In the genomic region with DNA sequence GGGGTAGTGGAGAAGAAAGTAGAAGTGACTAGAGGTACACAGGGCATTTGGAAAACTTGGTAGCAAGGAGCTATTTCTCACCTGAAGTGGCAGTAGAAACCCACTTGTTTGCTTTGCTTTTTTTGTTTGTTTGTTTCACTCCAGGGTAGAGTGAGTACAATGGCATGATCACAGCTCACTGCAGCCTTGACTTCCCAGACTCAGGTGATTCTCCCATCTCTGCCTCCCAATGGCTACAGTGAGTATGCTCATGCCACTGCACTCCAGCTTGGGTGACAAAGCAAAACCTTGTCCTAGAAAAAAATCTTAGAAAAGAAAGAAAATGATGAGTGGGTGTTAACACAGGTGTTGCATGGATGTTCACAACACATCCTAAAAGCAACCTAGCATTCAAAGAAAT, we compare ENCODE assay signal across 24 cellular contexts. TPM values are rescaled to one million over a fixed set of nuclear protein-coding genes. Genes with fewer than 3 reads are reported as not detected.
DNase-seq lines count a peak whose midpoint lies in the region; ATAC-seq, FAIRE-seq and TF ChIP-seq lines count a peak whose summit lies in the region.
"Had no signal": no experiment of that assay in that cellular context is flagged by ENCODE, and none has a peak within 500 bp of the region (broad histone marks: within the 10 kb centered on the region; RNA-seq: fewer than 3 reads in every experiment).

No MANE protein-coding gene starts in this region.

- H3K18ac ChIP-seq in H1 (ENCODE audit: extremely low read depth, low read length): peak overlapping the region; percentile 13

- no peak overlapping the region for H4K5ac ChIP-seq in H1 (ENCODE audit: insufficient read length, low read depth, low read length)

- no peak overlapping the region for H3K27ac Mint-ChIP-seq in GM23338
- H3K27ac Mint-ChIP-seq: CD4-positive, alpha-beta memory T cell had no signal

- H3K79me2 ChIP-seq in GM23338 (replicated peaks; ENCODE audit: insufficient read depth): no peaks in the 10 kb centered on the region
- no peaks in the 10 kb centered on the region for H3K79me2 ChIP-seq in H1 (ENCODE audit: control insufficient read depth in 1 of 2, insufficient read depth in 2 of 2, low read length in 2 of 2)

- H4K91ac ChIP-seq in H1 (replicated peaks; ENCODE audit: insufficient read length, low read length): no peak overlapping the region

- peaks cover 10% of the 10 kb centered on the region; the same call in 2 of the 3 replicates for H3K4me1 Mint-ChIP-seq in GM23338
- H3K4me1 Mint-ChIP-seq: CD14-positive monocyte; CD4-positive, alpha-beta memory T cell; IgD-negative memory B cell had no signal

- H3K4me3 ChIP-seq in GM23338 (no peak overlapping the region), H1 (ENCODE audit: extremely low read depth in 1 of 4, insufficient read depth in 2 of 4, low read depth in 3 of 4, low read length in 4 of 4) (no peak overlapping the region)
- H3K4me3 ChIP-seq: A549, BLaER1, HAP-1 had no signal

- H3K4me2 ChIP-seq in GM23338 (no peak overlapping the region), H1 (ENCODE audit: insufficient read depth in 1 of 2, low read depth in 2 of 2, low read length in 2 of 2) (no peak overlapping the region)
- H3K4me2 ChIP-seq: A549, BLaER1 had no signal

- H3K79me1 ChIP-seq in H1 (ENCODE audit: low read depth, low read length): no peaks in the 10 kb centered on the region

- H3K36me3 ChIP-seq in GM23338 (ENCODE audit: insufficient read depth) (no peaks in the 10 kb centered on the region), H1 (ENCODE audit: control insufficient read depth in 2 of 4, insufficient read depth in 4 of 4, low read length in 3 of 4) (no peaks in the 10 kb centered on the region)
- H3K36me3 ChIP-seq: BLaER1, HAP-1 had no signal

- H3K56ac ChIP-seq in H1 (replicated peaks; ENCODE audit: insufficient read length, low read depth, low read length): no peak overlapping the region

- H4K8ac ChIP-seq in H1 (ENCODE audit: extremely low read depth, insufficient read depth, low read length): no peak overlapping the region

- H3K9me2 ChIP-seq in GM23338 (ENCODE audit: insufficient read depth): peaks cover 13% of the 10 kb centered on the region

- no peak for TF ChIP-seq POLR2A in H1 (IDR thresholded peaks at IDR 0.05; ENCODE audit: control extremely low read depth in 1 of 2, low read depth in 2 of 2, low read length in 2 of 2)

- no peak overlapping the region for H3K4me3 Mint-ChIP-seq in GM23338
- H3K4me3 Mint-ChIP-seq: CD14-positive monocyte; CD4-positive, alpha-beta memory T cell; IgD-negative memory B cell had no signal

- 0 out of 2 replicates have a peak overlapping the region, but pooled peaks have one; percentile 86 for H2BK20ac ChIP-seq in H1 (ENCODE audit: low read length)

- H3F3A ChIP-seq in GM23338 (replicated peaks; ENCODE audit: low read depth): no peaks in the 10 kb centered on the region

- TF ChIP-seq EP300 in H1 (IDR thresholded peaks at IDR 0.05; ENCODE audit: borderline replicate concordance in 1 of 2, low read depth in 2 of 2, low read length in 2 of 2): no peak

- H3K23ac ChIP-seq in H1 (ENCODE audit: insufficient read length): no peak overlapping the region

- H3K9ac ChIP-seq in H1 (replicated peaks in 1 of 4; ENCODE audit: extremely low read depth in 1 of 4, low read depth in 3 of 4, low read length in 3 of 4): no peak overlapping the region
- H3K9ac ChIP-seq: BLaER1 had no signal

- CTCF ChIA-PET in H1 (lab: Charles Lee; ENCODE audit: partially characterized antibody): interaction anchor here (0.8 to 2.5 kb wide), 8 partner anchors 9 to 230 kb away, joined by 3 to 13 read pairs (median 4); a partner anchor contains a TSS

- peak; percentile 7 for FAIRE-seq in H1 (lab: Jason Lieb, UNC)
- FAIRE-seq: A549, GM12892, GM18507 had no signal

- DNase-seq in DMS53 (lab: John Stamatoyannopoulos, UW): peak; percentile 36
- DNase-seq in DMS53 treated with DMSO at 0.1 percent for 48 hours (lab: John Stamatoyannopoulos, UW; ENCODE audit: unreplicated experiment): no peak
- DNase-seq in GM23338 (ENCODE audit: low spot score): peak; percentile 4
- DNase-seq in NCI-H69 (lab: John Stamatoyannopoulos, UW): peak; percentile 47
- no peak for DNase-seq in H1 (ENCODE audit: low read depth in 1 of 2, low spot score in 2 of 2)
- no peak for DNase-seq in HK-2 (ENCODE audit: unreplicated experiment)
- no peak for DNase-seq in NCI-H1436 (lab: John Stamatoyannopoulos, UW)
- no peak for DNase-seq in COLO829 (ENCODE audit: low spot score)
- DNase-seq: CD4-positive, alpha-beta memory T cell; DMS 273 treated with DMSO at 0.1 percent for 48 hours; DMS79; GDM1; GOT3; KG1 had no signal

- H2BK15ac ChIP-seq in H1 (ENCODE audit: low read length): no peak overlapping the region

- H3K27ac ChIP-seq in GM23338 (ENCODE audit: low read depth) (no peak overlapping the region), H1 (ENCODE audit: low read depth, low read length) (no peak overlapping the region)
- H3K27ac ChIP-seq: 22Rv1, A549, BLaER1, HL-60 had no signal

- no peaks in the 10 kb centered on the region for H3K9me3 ChIP-seq in H1 (ENCODE audit: insufficient read depth in 2 of 2, low read depth in 1 of 2, low read length in 1 of 2)
- H3K9me3 ChIP-seq: A549, BLaER1, HAP-1 had no signal

- no peaks in the 10 kb centered on the region for H3K36me3 Mint-ChIP-seq in GM23338 (ENCODE audit: low read depth)
- H3K36me3 Mint-ChIP-seq: CD14-positive monocyte; CD4-positive, alpha-beta memory T cell; IgD-negative memory B cell had no signal

- H4K20me1 ChIP-seq in GM23338 (replicated peaks; ENCODE audit: insufficient read depth) (no peaks in the 10 kb centered on the region), H1 (replicated peaks in 1 of 2; ENCODE audit: control insufficient read depth in 1 of 2, insufficient read depth in 2 of 2, low read length in 2 of 2) (peaks cover 0 to 3% of the 10 kb centered on the region in 2 experiments)
- H4K20me1 ChIP-seq: BLaER1 had no signal

- peaks cover 8% of the 10 kb centered on the region; the same call in 1 of the 2 replicates for H3K4me1 ChIP-seq in GM23338 (ENCODE audit: insufficient read depth)
- H3K4me1 ChIP-seq in H1 (replicated peaks in 1 of 4; ENCODE audit: control insufficient read depth in 3 of 4, insufficient read depth in 4 of 4, low read length in 3 of 4): peaks cover 0 to 10% (median 8%) of the 10 kb centered on the region in 4 experiments; a peak in 5 of 7 replicates
- H3K4me1 ChIP-seq: A549, BLaER1, HAP-1 had no signal

- no peaks in the 10 kb centered on the region for H3K9me3 Mint-ChIP-seq in GM23338

- peak overlapping the region; percentile 94 for H2BK12ac ChIP-seq in H1 (ENCODE audit: low read depth, low read length)

- POLR2A ChIA-PET in H1 (lab: Charles Lee; ENCODE audit: partially characterized antibody): no interaction called here

- no peak overlapping the region for H3K4ac ChIP-seq in H1 (replicated peaks; ENCODE audit: insufficient read length, low read depth, low read length)

- peak overlapping the region; percentile 85; the same call in 1 of the 2 replicates for H2BK5ac ChIP-seq in H1 (ENCODE audit: low read depth, low read length)

- H3K27me3 Mint-ChIP-seq in GM23338 (ENCODE audit: insufficient read depth, low read depth, poor library complexity): no peaks in the 10 kb centered on the region

- H3K23me2 ChIP-seq in H1 (ENCODE audit: low read depth, low read length): peaks cover 8% of the 10 kb centered on the region; the same call in 1 of the 2 replicates

- peak; percentile 6 to 11; a peak in 2 of 4 replicates for TF ChIP-seq RAD21 in H1 (IDR thresholded peaks at IDR 0.05 in 1 of 2, conservative IDR thresholded peaks at IDR 0.05 in 1 of 2; ENCODE audit: low read depth in 2 of 2, low read length in 2 of 2)

- no peak overlapping the region for H3K14ac ChIP-seq in H1 (ENCODE audit: insufficient read length)

- TF ChIP-seq CTCF in GM23338 (conservative IDR thresholded peaks at IDR 0.05; ENCODE audit: low read depth in 2 of 2) (no peak; a peak in 1 of 4 replicates), H1 (IDR thresholded peaks at IDR 0.05; ENCODE audit: control extremely low read depth in 1 of 3, insufficient read depth in 1 of 3, low read depth in 1 of 3, low read length in 3 of 3) (no peak)

- peak; percentile 76 for ATAC-seq in GM23338
- ATAC-seq: A549 had no signal

- no peaks in the 10 kb centered on the region for H3K27me3 ChIP-seq in GM23338 (ENCODE audit: insufficient read depth)
- H3K27me3 ChIP-seq in H1 (replicated peaks in 1 of 4; ENCODE audit: control insufficient read depth in 3 of 4, extremely low read depth in 1 of 4, insufficient read depth in 3 of 4, low read length in 3 of 4): no peaks in the 10 kb centered on the region
- H3K27me3 ChIP-seq: BLaER1 had no signal

- no peak overlapping the region for H2BK120ac ChIP-seq in H1 (replicated peaks; ENCODE audit: low read depth, low read length)

- H2AFZ ChIP-seq in GM23338 (peak overlapping the region; percentile 82), H1 (ENCODE audit: low read length) (no peak overlapping the region)

- H2AK5ac ChIP-seq in H1 (ENCODE audit: low read depth, low read length): no peak overlapping the region

TF ChIP-seq in GM23338, 12 proteins besides CTCF, POLR2A, EP300 and RAD21:
- TF ChIP-seq ZNF331 (CRISPR knock-in tag; IDR thresholded peaks at IDR 0.05; ENCODE audit: low read depth) (no peak), JUNB (IDR thresholded peaks at IDR 0.05; ENCODE audit: unreplicated experiment) (no peak)

TF ChIP-seq in H1, 55 proteins besides CTCF, POLR2A, EP300 and RAD21 (continues in another document):
- TF ChIP-seq SP4 (IDR thresholded peaks at IDR 0.05; ENCODE audit: low read length): no peak
- TF ChIP-seq SIRT6 (IDR thresholded peaks at IDR 0.05; ENCODE audit: low read length): no peak
- no peak for TF ChIP-seq CHD2 (IDR thresholded peaks at IDR 0.05; ENCODE audit: low read length)
- no peak for TF ChIP-seq BCL11A (IDR thresholded peaks at IDR 0.05; ENCODE audit: low read depth in 2 of 2, low read length in 2 of 2)
- no peak for TF ChIP-seq SIN3A (conservative IDR thresholded peaks at IDR 0.05 in 1 of 2, IDR thresholded peaks at IDR 0.05 in 1 of 2; ENCODE audit: low read depth in 1 of 2, low read length in 2 of 2)
- TF ChIP-seq KDM1A (IDR thresholded peaks at IDR 0.05; ENCODE audit: borderline replicate concordance, low read length): no peak
- no peak for TF ChIP-seq RNF2 (IDR thresholded peaks at IDR 0.05; ENCODE audit: borderline replicate concordance, low read depth, low read length, missing control alignments, poor library complexity, severe bottlenecking)
- TF ChIP-seq BRCA1 (IDR thresholded peaks at IDR 0.05; ENCODE audit: low read depth, low read length): no peak

RNA-seq across cellular contexts. Expression of a gene that starts 40.4 kb away (rescaled TPM):
- 1.1 and 1.2 TPM in 2 replicates for total RNA-seq in GM23338 (2014; rRNA removed; shearing (Covaris generic))
- polyA plus RNA-seq in GM23338 (2016; fragmentation: Nextera tagmentation; extraction: Ambion mirVana): 0.97 and 1.1 TPM in 2 replicates
- 0.99 and 1.1 TPM in 2 replicates for total RNA-seq in H1 (2021; fragmentation: NEBNext Ultra II Directional; extraction: Animal tissue kit (Norgen Biotek cat#: 25700))
- 0.73 and 1.9 TPM in 2 replicates for polyA plus RNA-seq in H1 (2011; rRNA removed)
- polyA plus RNA-seq in H1 (2011; cell fraction: cytosol; rRNA removed): 1.0 TPM
- 1.3 TPM for polyA plus RNA-seq in H1 (2011; cell fraction: nucleus; rRNA removed)
- polyA plus RNA-seq in H1 (2012, experiment 1 of 2): 1.1 to 1.7 TPM (median 1.4 TPM) in 4 replicates
- 0.73 TPM for polyA plus RNA-seq in H1 (2012, experiment 2 of 2)
- 0.41 TPM for polyA plus RNA-seq in H1 (2013, experiment 1 of 2)
- 0.33 TPM for polyA plus RNA-seq in H1 (2013, experiment 2 of 2)
- polyA minus RNA-seq in H1 (2011; rRNA and poly(A)+ RNA removed): 1.7 and 2.0 TPM in 2 replicates
- 1.2 TPM for polyA minus RNA-seq in H1 (2011; cell fraction: cytosol; rRNA and poly(A)+ RNA removed)
- 1.1 TPM for polyA minus RNA-seq in H1 (2011; cell fraction: nucleus; rRNA and poly(A)+ RNA removed)
- total RNA-seq: CD4-positive, alpha-beta memory T cell; HT1080 had no signal
- polyA plus RNA-seq: CD14-positive monocyte; CD4-positive, alpha-beta memory T cell; IgD-negative memory B cell had no signal

Comparison
In these comparisons a context has a peak if more than half of its experiments do, and no peak if none do; other contexts are left out.
1. DNase-seq: peak in DMS53 (single experiment), GM23338 (single experiment) and NCI-H69 (single experiment); none in DMS53 treated with DMSO at 0.1 percent for 48 hours (single experiment), H1 (0 of 2), HK-2 (single experiment), NCI-H1436 (single experiment) and COLO829 (single experiment).